13 cellular contexts compared by ENCODE assay signal in genomic region chr22:19843107-19843856, GRCh38. TPM values are rescaled to one million over a fixed set of nuclear protein-coding genes. Genes with fewer than 3 reads are reported as not detected.
A peak's percentile ranks its signal among the peaks of the same experiment; 100 is the strongest.
DNase-seq lines count a peak whose midpoint lies in the region; ATAC-seq and TF ChIP-seq lines count a peak whose summit lies in the region.
"Had no signal": no experiment of that assay in that cellular context is flagged by ENCODE, and none has a peak within 500 bp of the region (broad histone marks: within the 10 kb centered on the region; RNA-seq: fewer than 3 reads in every experiment).

No MANE protein-coding gene starts in this region.

- H4K91ac ChIP-seq in IMR-90 (ENCODE audit: insufficient read depth, low read depth, low read length) = no peak overlapping the region

- H3K27me3 ChIP-seq in IMR-90 (ENCODE audit: control insufficient read depth, insufficient read depth, low read length) (no peaks in the 10 kb centered on the region), stomach (no peaks in the 10 kb centered on the region)
- H3K27me3 ChIP-seq: heart right ventricle had no signal

- H4K20me1 ChIP-seq in IMR-90 (ENCODE audit: insufficient read depth, low read length) = peaks cover 31% of the 10 kb centered on the region

- no peak overlapping the region for H2AK5ac ChIP-seq in IMR-90 (ENCODE audit: low read depth, low read length)

- POLR2A ChIA-PET in IMR-90 (lab: Charles Lee; ENCODE audit: unreplicated experiment) = no interaction called here

- H3K27ac ChIP-seq in IMR-90 (ENCODE audit: insufficient read depth, low read length) (no peak overlapping the region), stomach (peak overlapping the region in 4 of 5 donors; percentile 24 to 66 (median 53))

- H2BK5ac ChIP-seq in IMR-90 (ENCODE audit: low read depth, low read length, poor library complexity, severe bottlenecking) = no peak overlapping the region

- H3K4me3 ChIP-seq in IMR-90 (ENCODE audit: insufficient read depth, low read depth, low read length) (no peak overlapping the region), stomach (no peak overlapping the region)
- H3K4me3 ChIP-seq: heart right ventricle had no signal

- intact Hi-C loops in IMR-90 (cut with micrococcal nuclease) (no loop called here), left ventricle myocardium superior (cut with micrococcal nuclease) (no loop called here), stomach (cut with DNase I; ENCODE audit: low total_unique reads) (no loop called here)

- H2BK120ac ChIP-seq in IMR-90 (ENCODE audit: low read depth, low read length) = no peak overlapping the region

- TF ChIP-seq POLR2A in IMR-90 (IDR thresholded peaks at IDR 0.05; ENCODE audit: low read depth, low read length) (no peak), stomach (IDR thresholded peaks at IDR 0.05) (no peak)

- CTCF ChIA-PET in IMR-90 (lab: Yijun Ruan, JAX) = no interaction called here

- no peak for TF ChIP-seq RAD21 in IMR-90 (IDR thresholded peaks at IDR 0.05; ENCODE audit: low read length)

- no TSS peak for BruUV-seq in IMR-90 (replicated peaks; lab: Mats Ljungman, UMichigan)

- TF ChIP-seq EP300 in stomach (IDR thresholded peaks at IDR 0.05) = no peak

- no peak overlapping the region for H3K4me2 ChIP-seq in IMR-90 (ENCODE audit: low read depth, low read length)

- H3K79me1 ChIP-seq in IMR-90 (ENCODE audit: low read depth in 1 of 2, low read length in 2 of 2) = peaks cover 19 to 65% of the 10 kb centered on the region in 2 experiments

- H3K23ac ChIP-seq in IMR-90 (ENCODE audit: low read depth, low read length) = no peak overlapping the region

- peaks cover 8% of the 10 kb centered on the region for H3K4me1 ChIP-seq in IMR-90 (ENCODE audit: control insufficient read depth, insufficient read depth, low read length)
- H3K4me1 ChIP-seq in stomach = peaks cover 19 to 33% (median 27%) of the 10 kb centered on the region in 4 donors

- no peak overlapping the region for H2BK20ac ChIP-seq in IMR-90 (ENCODE audit: low read depth, low read length)

- H3K4ac ChIP-seq in IMR-90 (ENCODE audit: low read depth, low read length) = no peak overlapping the region

- H3K56ac ChIP-seq in IMR-90 (ENCODE audit: extremely low read depth, insufficient read depth, low read length) = no peak overlapping the region

- H3K4me3 Mint-ChIP-seq in activated naive CD8-positive, alpha-beta T cell treated with anti-CD3 and anti-CD28 coated beads, Interleukin-2, amount 50 U/mL, for 24 hours = no peak overlapping the region
- H3K4me3 Mint-ChIP-seq: stimulated activated naive CD8-positive, alpha-beta T cell treated with anti-CD3 and anti-CD28 coated beads, Interleukin-15, Interleukin-2, amounts not matched to agents 100 ng/mL and 50 ng/mL, for 24 hours had no signal

- peaks cover 14% of the 10 kb centered on the region for H3K9me1 ChIP-seq in IMR-90 (ENCODE audit: insufficient read depth, low read length)

- no peak overlapping the region for H2BK15ac ChIP-seq in IMR-90 (ENCODE audit: low read depth, low read length)

- peak overlapping the region; percentile 62 for H2AK9ac ChIP-seq in IMR-90 (replicated peaks; ENCODE audit: low read depth, low read length, poor library complexity)

- no peak overlapping the region for H4K8ac ChIP-seq in IMR-90 (ENCODE audit: low read depth in 2 of 2, low read length in 2 of 2)

- H3K14ac ChIP-seq in IMR-90 (replicated peaks; ENCODE audit: low read depth, low read length) = no peak overlapping the region

- H3K9me3 Mint-ChIP-seq in activated naive CD8-positive, alpha-beta T cell treated with anti-CD3 and anti-CD28 coated beads, Interleukin-2, amount 50 U/mL, for 24 hours = no peaks in the 10 kb centered on the region
- H3K9me3 Mint-ChIP-seq: CD8-positive, alpha-beta T cell; stimulated activated naive CD8-positive, alpha-beta T cell treated with anti-CD3 and anti-CD28 coated beads, Interleukin-15, Interleukin-2, amounts not matched to agents 100 ng/mL and 50 ng/mL, for 24 hours had no signal

- no peak overlapping the region for H2AFZ ChIP-seq in IMR-90 (replicated peaks; ENCODE audit: low read length, poor library complexity)

- H3K36me3 ChIP-seq in IMR-90 (ENCODE audit: control insufficient read depth, insufficient read depth, low read length) (peaks cover 6% of the 10 kb centered on the region), stomach (peaks cover 0 to 9% (median 0%) of the 10 kb centered on the region in 4 donors)

- H3K4me1 Mint-ChIP-seq in activated naive CD8-positive, alpha-beta T cell treated with anti-CD3 and anti-CD28 coated beads, Interleukin-2, amount 50 U/mL, for 24 hours = peaks cover 16% of the 10 kb centered on the region

- ATAC-seq in IMR-90 (ENCODE audit: low read depth) (no peak), left ventricle myocardium superior (peak; percentile 10)
- ATAC-seq in activated naive CD8-positive, alpha-beta T cell treated with anti-CD3 and anti-CD28 coated beads, Interleukin-2, amount 50 U/mL, for 24 hours = no peak
- ATAC-seq: CD8-positive, alpha-beta T cell had no signal

- no peak overlapping the region for H3K27ac Mint-ChIP-seq in activated naive CD8-positive, alpha-beta T cell treated with anti-CD3 and anti-CD28 coated beads, Interleukin-2, amount 50 U/mL, for 24 hours
- H3K27ac Mint-ChIP-seq: stimulated activated naive CD8-positive, alpha-beta T cell treated with anti-CD3 and anti-CD28 coated beads, Interleukin-15, Interleukin-2, amounts not matched to agents 100 ng/mL and 50 ng/mL, for 24 hours had no signal

- in situ Hi-C loops in IMR-90 (cut with MboI; ENCODE audit: low sequenced_read_pairs) = no loop called here

- H3K9me3 ChIP-seq in IMR-90 (ENCODE audit: control insufficient read depth, insufficient read depth, low read length) (peaks cover 3% of the 10 kb centered on the region; the same call in 1 of the 2 replicates), stomach (no peaks in the 10 kb centered on the region)

- 83% methylated on average over 15 of the region's 27 CpGs; no CpG with 5 or more reads in 1 of the 2 experiments for WGBS in IMR-90 (ENCODE audit: extremely low coverage in 2 of 2, insufficient read length in 1 of 2), 2 experiments
- 43 to 75% (median 57%) methylated on average over 21 to 27 of the region's 27 CpGs for WGBS in stomach, 5 donors

- no peak for TF ChIP-seq CTCF in IMR-90 (conservative IDR thresholded peaks at IDR 0.05; ENCODE audit: low read depth, low read length)
- no peak for TF ChIP-seq CTCF in stomach (IDR thresholded peaks at IDR 0.05)

- peaks cover 8% of the 10 kb centered on the region for H3K36me3 Mint-ChIP-seq in activated naive CD8-positive, alpha-beta T cell treated with anti-CD3 and anti-CD28 coated beads, Interleukin-2, amount 50 U/mL, for 24 hours (ENCODE audit: low read depth)

- H3K9ac ChIP-seq in IMR-90 (ENCODE audit: low read depth, low read length) = no peak overlapping the region

- dilution Hi-C loops in IMR-90 (cut with HindIII; ENCODE audit: low sequenced_read_pairs, unreplicated experiment) = no loop called here

- H3K27me3 Mint-ChIP-seq in activated naive CD8-positive, alpha-beta T cell treated with anti-CD3 and anti-CD28 coated beads, Interleukin-2, amount 50 U/mL, for 24 hours = no peaks in the 10 kb centered on the region
- H3K27me3 Mint-ChIP-seq: stimulated activated naive CD8-positive, alpha-beta T cell treated with anti-CD3 and anti-CD28 coated beads, Interleukin-15, Interleukin-2, amounts not matched to agents 100 ng/mL and 50 ng/mL, for 24 hours had no signal

- H3K18ac ChIP-seq in IMR-90 (ENCODE audit: low read depth, low read length) = no peak overlapping the region

- DNase-seq in IMR-90 = no peak
- peak; percentile 90 for DNase-seq in NCI-H69 (lab: John Stamatoyannopoulos, UW)
- no peak for DNase-seq in left ventricle myocardium superior
- peak; percentile 48 for DNase-seq in stomach
- no peak for DNase-seq in DMS114 treated with DMSO at 0.1 percent for 48 hours (lab: John Stamatoyannopoulos, UW; ENCODE audit: unreplicated experiment)
- DNase-seq in activated T-cell treated with anti-CD3 and anti-CD28 coated beads, Interleukin-2, amount 50 U/mL, for 1 hour = no peak
- DNase-seq in activated naive CD8-positive, alpha-beta T cell treated with anti-CD3 and anti-CD28 coated beads, Interleukin-2, amount 50 U/mL, for 24 hours = no peak
- DNase-seq: amniotic stem cell; CD8-positive, alpha-beta T cell; heart right ventricle; NCI-H1092 treated with DMSO at 0.1 percent for 48 hours; occipital lobe had no signal

- no peak overlapping the region for H4K5ac ChIP-seq in IMR-90 (ENCODE audit: low read depth, low read length)

TF ChIP-seq in IMR-90, 13 proteins besides CTCF, POLR2A, EP300 and RAD21:
- no peak for TF ChIP-seq MAZ (IDR thresholded peaks at IDR 0.05; ENCODE audit: borderline replicate concordance, low read depth, low read length)

RNA-seq across cellular contexts. Expression of gene GNB1L, which starts 11.4 kb away (rescaled TPM):
- 1.7 and 2.5 TPM in 2 replicates for total RNA-seq in IMR-90 (2012; rRNA removed)
- 4.4 and 5.5 TPM in 2 replicates for polyA plus RNA-seq in IMR-90 (2012; rRNA removed)
- 5.3 and 8.3 TPM in 2 replicates for polyA plus RNA-seq in IMR-90 (2012; cell fraction: cytosol; rRNA removed)
- 3.5 and 12.3 TPM in 2 replicates for polyA plus RNA-seq in IMR-90 (2012; cell fraction: nucleus; rRNA removed; ENCODE audit: low replicate concordance)
- total RNA-seq in left ventricle myocardium superior = 3.4 TPM
- 1 to 10 TPM in 2 of 5 donors, under 1 TPM in 2, not detected in 1; 0.29 to 4.1 (median 1.7) TPM for total RNA-seq in stomach
- polyA plus RNA-seq in stomach = 1 to 10 TPM; 1.8 to 6.8 (median 3.2) TPM

RNA-seq across cellular contexts. Expression of gene RTL10, which starts 11.4 kb away (rescaled TPM):
- total RNA-seq in IMR-90 (2012; rRNA removed) = 8.6 TPM in 2 replicates
- 12.1 and 14.0 TPM in 2 replicates for polyA plus RNA-seq in IMR-90 (2012; rRNA removed)
- 8.4 and 9.2 TPM in 2 replicates for polyA plus RNA-seq in IMR-90 (2012; cell fraction: cytosol; rRNA removed)
- 24.4 and 41.2 TPM in 2 replicates for polyA plus RNA-seq in IMR-90 (2012; cell fraction: nucleus; rRNA removed; ENCODE audit: low replicate concordance)
- 8.0 TPM for total RNA-seq in left ventricle myocardium superior
- 10 to 100 TPM in 2 of 5 donors, 1 to 10 TPM in 3; 1.7 to 28.1 (median 8.7) TPM for total RNA-seq in stomach
- polyA plus RNA-seq in stomach = 10 to 100 TPM in 1 of 3 donors, 1 to 10 TPM in 2; 5.2 to 12.1 (median 5.8) TPM

Comparison
In these comparisons a context has a peak if more than half of its experiments do, and no peak if none do; other contexts are left out.
1. DNase-seq: peak in NCI-H69 (single experiment) and stomach (single experiment); none in IMR-90 (single experiment), left ventricle myocardium superior (single experiment), DMS114 treated with DMSO at 0.1 percent for 48 hours (single experiment), activated T-cell treated with anti-CD3 and anti-CD28 coated beads, Interleukin-2, amount 50 U/mL, for 1 hour (single experiment) and activated naive CD8-positive, alpha-beta T cell treated with anti-CD3 and anti-CD28 coated beads, Interleukin-2, amount 50 U/mL, for 24 hours (single experiment).